ENCODE assay signal across 1 cellular context in genomic region chr1:41109316-41110263, GRCh38.
TF ChIP-seq lines count a peak whose summit lies in the region.

No MANE protein-coding gene starts in this region.

TF ChIP-seq in K562, 482 proteins besides CTCF, POLR2A, EP300 and RAD21 (continued from another document and continues in another):
- TF ChIP-seq MNT (conservative IDR thresholded peaks at IDR 0.05) (0 out of 4 replicates have a peak, but pooled peaks of 1 of the 2 experiments have one; percentile 33), RBBP5 (IDR thresholded peaks at IDR 0.05; ENCODE audit: borderline replicate concordance, insufficient read depth, low read length, poor library complexity, severe bottlenecking) (peak; percentile 28), THAP12 (CRISPR knock-in tag; IDR thresholded peaks at IDR 0.05) (no peak), JUND (IDR thresholded peaks at IDR 0.05; ENCODE audit: borderline replicate concordance, low read depth, low read length) (peak; percentile 99), JUND (tag; IDR thresholded peaks at IDR 0.05; ENCODE audit: borderline replicate concordance, low read depth, low read length) (peak; percentile 99; the same call in 2 of the 3 replicates), SRSF7 (optimal IDR thresholded peaks at IDR 0.05; ENCODE audit: low read depth, low read length) (no peak), HNRNPLL (IDR thresholded peaks at IDR 0.05; ENCODE audit: low read depth, low read length, poor library complexity, severe bottlenecking) (no peak), NBN (IDR thresholded peaks at IDR 0.05; ENCODE audit: low read depth) (0 out of 2 replicates have a peak, but pooled peaks have one; percentile 3), HDAC1 (IDR thresholded peaks at IDR 0.05) (peak in 1 of 2 experiments; percentile 60; a peak in 2 of 4 replicates), KLF1 (tag; IDR thresholded peaks at IDR 0.05) (no peak), KAT7 (CRISPR knock-in tag; IDR thresholded peaks at IDR 0.05; ENCODE audit: borderline replicate concordance) (no peak), PPARD (CRISPR knock-in tag; IDR thresholded peaks at IDR 0.05) (no peak), FUS (optimal IDR thresholded peaks at IDR 0.05; ENCODE audit: low read depth, low read length) (no peak), ZNF75A (CRISPR knock-in tag; IDR thresholded peaks at IDR 0.05) (no peak), STAT5B (CRISPR knock-in tag; IDR thresholded peaks at IDR 0.05) (no peak), NFIX (CRISPR knock-in tag; IDR thresholded peaks at IDR 0.05; ENCODE audit: low read depth) (no peak), ILK (tag; IDR thresholded peaks at IDR 0.05; ENCODE audit: borderline replicate concordance, low read depth) (no peak), TEAD1 (CRISPR knock-in tag; IDR thresholded peaks at IDR 0.05) (0 out of 4 replicates have a peak, but pooled peaks of 1 of the 2 experiments have one; percentile 21), PTTG1 (tag; IDR thresholded peaks at IDR 0.05; ENCODE audit: low read depth) (no peak), JUNB (CRISPR knock-in tag; conservative IDR thresholded peaks at IDR 0.05) (peak; percentile 56; the same call in 1 of the 2 replicates), ZNF395 (CRISPR knock-in tag; IDR thresholded peaks at IDR 0.05) (no peak), CREB1 (IDR thresholded peaks at IDR 0.05) (peak; percentile 9; the same call in 1 of the 2 replicates), CREB1 (CRISPR knock-in tag; IDR thresholded peaks at IDR 0.05) (no peak), ZNF311 (CRISPR knock-in tag; IDR thresholded peaks at IDR 0.05) (no peak), GABPA (tag; conservative IDR thresholded peaks at IDR 0.05; ENCODE audit: low read depth) (no peak), TAL1 (IDR thresholded peaks at IDR 0.05) (peak; percentile 25; the same call in 1 of the 2 replicates), ZNF583 (CRISPR knock-in tag; IDR thresholded peaks at IDR 0.05) (no peak), PCBP1 (IDR thresholded peaks at IDR 0.05; ENCODE audit: low read depth, low read length, poor library complexity, severe bottlenecking) (no peak), MIER1 (IDR thresholded peaks at IDR 0.05; ENCODE audit: low read depth) (no peak), RBM14 (IDR thresholded peaks at IDR 0.05; ENCODE audit: borderline replicate concordance, insufficient read depth, low read depth, low read length) (no peak), ZNF79 (CRISPR knock-in tag; IDR thresholded peaks at IDR 0.05; ENCODE audit: low read depth) (no peak), RB1 (IDR thresholded peaks at IDR 0.05; ENCODE audit: low read depth) (no peak), WHSC1 (IDR thresholded peaks at IDR 0.05; ENCODE audit: low read length) (no peak), E2F8 (IDR thresholded peaks at IDR 0.05; ENCODE audit: low read depth, partially characterized antibody) (no peak), ZC3H11A (IDR thresholded peaks at IDR 0.05; ENCODE audit: low read depth, low read length) (no peak), ZNF354B (CRISPR knock-in tag; IDR thresholded peaks at IDR 0.05) (no peak), ZNF3 (CRISPR knock-in tag; IDR thresholded peaks at IDR 0.05) (no peak), SMARCB1 (IDR thresholded peaks at IDR 0.05; ENCODE audit: insufficient read length, low read depth) (no peak), TAF9B (IDR thresholded peaks at IDR 0.05; ENCODE audit: partially characterized antibody) (no peak), MEF2A (IDR thresholded peaks at IDR 0.05; ENCODE audit: control insufficient read depth, low read depth, low read length) (no peak), KLF10 (CRISPR knock-in tag; IDR thresholded peaks at IDR 0.05) (no peak), ZBTB7A (IDR thresholded peaks at IDR 0.05; ENCODE audit: borderline replicate concordance, control insufficient read depth, low read depth, low read length) (no peak), E2F1 (CRISPR knock-in tag; IDR thresholded peaks at IDR 0.05) (no peak)
- TF ChIP-seq, protein P1, sequence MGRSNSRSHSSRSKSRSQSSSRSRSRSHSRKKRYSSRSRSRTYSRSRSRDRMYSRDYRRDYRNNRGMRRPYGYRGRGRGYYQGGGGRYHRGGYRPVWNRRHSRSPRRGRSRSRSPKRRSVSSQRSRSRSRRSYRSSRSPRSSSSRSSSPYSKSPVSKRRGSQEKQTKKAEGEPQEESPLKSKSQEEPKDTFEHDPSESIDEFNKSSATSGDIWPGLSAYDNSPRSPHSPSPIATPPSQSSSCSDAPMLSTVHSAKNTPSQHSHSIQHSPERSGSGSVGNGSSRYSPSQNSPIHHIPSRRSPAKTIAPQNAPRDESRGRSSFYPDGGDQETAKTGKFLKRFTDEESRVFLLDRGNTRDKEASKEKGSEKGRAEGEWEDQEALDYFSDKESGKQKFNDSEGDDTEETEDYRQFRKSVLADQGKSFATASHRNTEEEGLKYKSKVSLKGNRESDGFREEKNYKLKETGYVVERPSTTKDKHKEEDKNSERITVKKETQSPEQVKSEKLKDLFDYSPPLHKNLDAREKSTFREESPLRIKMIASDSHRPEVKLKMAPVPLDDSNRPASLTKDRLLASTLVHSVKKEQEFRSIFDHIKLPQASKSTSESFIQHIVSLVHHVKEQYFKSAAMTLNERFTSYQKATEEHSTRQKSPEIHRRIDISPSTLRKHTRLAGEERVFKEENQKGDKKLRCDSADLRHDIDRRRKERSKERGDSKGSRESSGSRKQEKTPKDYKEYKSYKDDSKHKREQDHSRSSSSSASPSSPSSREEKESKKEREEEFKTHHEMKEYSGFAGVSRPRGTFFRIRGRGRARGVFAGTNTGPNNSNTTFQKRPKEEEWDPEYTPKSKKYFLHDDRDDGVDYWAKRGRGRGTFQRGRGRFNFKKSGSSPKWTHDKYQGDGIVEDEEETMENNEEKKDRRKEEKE (IDR thresholded peaks at IDR 0.05; ENCODE audit: borderline replicate concordance in 1 of 2, control insufficient read depth in 1 of 2, low read depth in 2 of 2, low read length in 1 of 2): no peak
- TF ChIP-seq, protein P2, sequence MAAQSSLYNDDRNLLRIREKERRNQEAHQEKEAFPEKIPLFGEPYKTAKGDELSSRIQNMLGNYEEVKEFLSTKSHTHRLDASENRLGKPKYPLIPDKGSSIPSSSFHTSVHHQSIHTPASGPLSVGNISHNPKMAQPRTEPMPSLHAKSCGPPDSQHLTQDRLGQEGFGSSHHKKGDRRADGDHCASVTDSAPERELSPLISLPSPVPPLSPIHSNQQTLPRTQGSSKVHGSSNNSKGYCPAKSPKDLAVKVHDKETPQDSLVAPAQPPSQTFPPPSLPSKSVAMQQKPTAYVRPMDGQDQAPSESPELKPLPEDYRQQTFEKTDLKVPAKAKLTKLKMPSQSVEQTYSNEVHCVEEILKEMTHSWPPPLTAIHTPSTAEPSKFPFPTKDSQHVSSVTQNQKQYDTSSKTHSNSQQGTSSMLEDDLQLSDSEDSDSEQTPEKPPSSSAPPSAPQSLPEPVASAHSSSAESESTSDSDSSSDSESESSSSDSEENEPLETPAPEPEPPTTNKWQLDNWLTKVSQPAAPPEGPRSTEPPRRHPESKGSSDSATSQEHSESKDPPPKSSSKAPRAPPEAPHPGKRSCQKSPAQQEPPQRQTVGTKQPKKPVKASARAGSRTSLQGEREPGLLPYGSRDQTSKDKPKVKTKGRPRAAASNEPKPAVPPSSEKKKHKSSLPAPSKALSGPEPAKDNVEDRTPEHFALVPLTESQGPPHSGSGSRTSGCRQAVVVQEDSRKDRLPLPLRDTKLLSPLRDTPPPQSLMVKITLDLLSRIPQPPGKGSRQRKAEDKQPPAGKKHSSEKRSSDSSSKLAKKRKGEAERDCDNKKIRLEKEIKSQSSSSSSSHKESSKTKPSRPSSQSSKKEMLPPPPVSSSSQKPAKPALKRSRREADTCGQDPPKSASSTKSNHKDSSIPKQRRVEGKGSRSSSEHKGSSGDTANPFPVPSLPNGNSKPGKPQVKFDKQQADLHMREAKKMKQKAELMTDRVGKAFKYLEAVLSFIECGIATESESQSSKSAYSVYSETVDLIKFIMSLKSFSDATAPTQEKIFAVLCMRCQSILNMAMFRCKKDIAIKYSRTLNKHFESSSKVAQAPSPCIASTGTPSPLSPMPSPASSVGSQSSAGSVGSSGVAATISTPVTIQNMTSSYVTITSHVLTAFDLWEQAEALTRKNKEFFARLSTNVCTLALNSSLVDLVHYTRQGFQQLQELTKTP (IDR thresholded peaks at IDR 0.05; ENCODE audit: low read depth in 1 of 2, partially characterized antibody in 2 of 2): no peak
- TF ChIP-seq, protein P3, sequence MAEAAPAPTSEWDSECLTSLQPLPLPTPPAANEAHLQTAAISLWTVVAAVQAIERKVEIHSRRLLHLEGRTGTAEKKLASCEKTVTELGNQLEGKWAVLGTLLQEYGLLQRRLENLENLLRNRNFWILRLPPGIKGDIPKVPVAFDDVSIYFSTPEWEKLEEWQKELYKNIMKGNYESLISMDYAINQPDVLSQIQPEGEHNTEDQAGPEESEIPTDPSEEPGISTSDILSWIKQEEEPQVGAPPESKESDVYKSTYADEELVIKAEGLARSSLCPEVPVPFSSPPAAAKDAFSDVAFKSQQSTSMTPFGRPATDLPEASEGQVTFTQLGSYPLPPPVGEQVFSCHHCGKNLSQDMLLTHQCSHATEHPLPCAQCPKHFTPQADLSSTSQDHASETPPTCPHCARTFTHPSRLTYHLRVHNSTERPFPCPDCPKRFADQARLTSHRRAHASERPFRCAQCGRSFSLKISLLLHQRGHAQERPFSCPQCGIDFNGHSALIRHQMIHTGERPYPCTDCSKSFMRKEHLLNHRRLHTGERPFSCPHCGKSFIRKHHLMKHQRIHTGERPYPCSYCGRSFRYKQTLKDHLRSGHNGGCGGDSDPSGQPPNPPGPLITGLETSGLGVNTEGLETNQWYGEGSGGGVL (CRISPR knock-in tag; IDR thresholded peaks at IDR 0.05): no peak
